1 cellular context compared by ENCODE assay signal in genomic region chr3:129181834-129182233, GRCh38.
TF ChIP-seq lines count a peak whose summit lies in the region.

No MANE protein-coding gene starts in this region.

TF ChIP-seq in K562, 482 proteins besides CTCF, POLR2A, EP300 and RAD21 (continued from another document):
- peak; percentile 79; the same call in 1 of the 2 replicates for TF ChIP-seq VEZF1 (CRISPR knock-in tag; IDR thresholded peaks at IDR 0.05)
- TF ChIP-seq FOXP1 (CRISPR knock-in tag; IDR thresholded peaks at IDR 0.05): no peak
- 0 out of 2 replicates have a peak, but pooled peaks have one; percentile 20 for TF ChIP-seq GATAD2B (IDR thresholded peaks at IDR 0.05; ENCODE audit: borderline replicate concordance)
- 0 out of 2 replicates have a peak, but pooled peaks have one; percentile 17 for TF ChIP-seq DPF2 (IDR thresholded peaks at IDR 0.05)
- TF ChIP-seq, protein P1, sequence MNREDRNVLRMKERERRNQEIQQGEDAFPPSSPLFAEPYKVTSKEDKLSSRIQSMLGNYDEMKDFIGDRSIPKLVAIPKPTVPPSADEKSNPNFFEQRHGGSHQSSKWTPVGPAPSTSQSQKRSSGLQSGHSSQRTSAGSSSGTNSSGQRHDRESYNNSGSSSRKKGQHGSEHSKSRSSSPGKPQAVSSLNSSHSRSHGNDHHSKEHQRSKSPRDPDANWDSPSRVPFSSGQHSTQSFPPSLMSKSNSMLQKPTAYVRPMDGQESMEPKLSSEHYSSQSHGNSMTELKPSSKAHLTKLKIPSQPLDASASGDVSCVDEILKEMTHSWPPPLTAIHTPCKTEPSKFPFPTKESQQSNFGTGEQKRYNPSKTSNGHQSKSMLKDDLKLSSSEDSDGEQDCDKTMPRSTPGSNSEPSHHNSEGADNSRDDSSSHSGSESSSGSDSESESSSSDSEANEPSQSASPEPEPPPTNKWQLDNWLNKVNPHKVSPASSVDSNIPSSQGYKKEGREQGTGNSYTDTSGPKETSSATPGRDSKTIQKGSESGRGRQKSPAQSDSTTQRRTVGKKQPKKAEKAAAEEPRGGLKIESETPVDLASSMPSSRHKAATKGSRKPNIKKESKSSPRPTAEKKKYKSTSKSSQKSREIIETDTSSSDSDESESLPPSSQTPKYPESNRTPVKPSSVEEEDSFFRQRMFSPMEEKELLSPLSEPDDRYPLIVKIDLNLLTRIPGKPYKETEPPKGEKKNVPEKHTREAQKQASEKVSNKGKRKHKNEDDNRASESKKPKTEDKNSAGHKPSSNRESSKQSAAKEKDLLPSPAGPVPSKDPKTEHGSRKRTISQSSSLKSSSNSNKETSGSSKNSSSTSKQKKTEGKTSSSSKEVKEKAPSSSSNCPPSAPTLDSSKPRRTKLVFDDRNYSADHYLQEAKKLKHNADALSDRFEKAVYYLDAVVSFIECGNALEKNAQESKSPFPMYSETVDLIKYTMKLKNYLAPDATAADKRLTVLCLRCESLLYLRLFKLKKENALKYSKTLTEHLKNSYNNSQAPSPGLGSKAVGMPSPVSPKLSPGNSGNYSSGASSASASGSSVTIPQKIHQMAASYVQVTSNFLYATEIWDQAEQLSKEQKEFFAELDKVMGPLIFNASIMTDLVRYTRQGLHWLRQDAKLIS (CRISPR knock-in tag; IDR thresholded peaks at IDR 0.05): no peak
- TF ChIP-seq MAZ (CRISPR knock-in tag; conservative IDR thresholded peaks at IDR 0.05 in 1 of 2, IDR thresholded peaks at IDR 0.05 in 1 of 2): no peak
- TF ChIP-seq DNMT1 (IDR thresholded peaks at IDR 0.05): no peak
TF ChIP-seq in K562: peak in this region for 5.
